1 cellular context compared by ENCODE assay signal in the genomic region with DNA sequence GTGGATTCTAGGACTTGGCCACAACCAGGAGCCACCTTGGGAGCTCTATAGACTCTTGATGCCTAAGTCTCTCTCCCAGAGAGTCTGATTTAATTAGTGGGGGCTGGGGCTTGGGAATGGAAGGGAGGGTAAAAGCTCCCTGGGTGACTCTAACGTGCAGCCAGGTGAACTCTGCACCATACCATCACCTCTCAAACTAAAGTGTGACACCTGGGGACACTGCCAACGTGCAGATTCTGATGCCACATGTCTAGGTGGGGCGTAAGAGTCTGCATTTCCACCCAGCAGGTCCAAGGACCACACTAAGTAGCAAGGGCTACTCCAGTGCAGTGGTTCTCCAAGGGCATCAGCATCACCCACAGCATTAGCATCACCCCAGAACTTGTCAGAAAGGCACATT.
TF ChIP-seq lines count a peak whose summit lies in the region.

No MANE protein-coding gene starts in this region.

TF ChIP-seq in H1, 55 proteins besides CTCF, POLR2A, EP300 and RAD21:
- TF ChIP-seq HDAC2 (IDR thresholded peaks at IDR 0.05; ENCODE audit: borderline replicate concordance in 1 of 2, low read depth in 2 of 2, low read length in 2 of 2) (no peak), SIX5 (IDR thresholded peaks at IDR 0.05; ENCODE audit: low read depth, low read length) (no peak), KDM5A (IDR thresholded peaks at IDR 0.05; ENCODE audit: low read length) (no peak), SIN3A (conservative IDR thresholded peaks at IDR 0.05 in 1 of 2, IDR thresholded peaks at IDR 0.05 in 1 of 2; ENCODE audit: low read depth in 1 of 2, low read length in 2 of 2) (no peak), ZNF274 (IDR thresholded peaks at IDR 0.05; ENCODE audit: borderline replicate concordance, extremely low read depth, low read length) (no peak), HDAC6 (IDR thresholded peaks at IDR 0.05; ENCODE audit: low read depth, low read length) (no peak)
- TF ChIP-seq, protein P1, sequence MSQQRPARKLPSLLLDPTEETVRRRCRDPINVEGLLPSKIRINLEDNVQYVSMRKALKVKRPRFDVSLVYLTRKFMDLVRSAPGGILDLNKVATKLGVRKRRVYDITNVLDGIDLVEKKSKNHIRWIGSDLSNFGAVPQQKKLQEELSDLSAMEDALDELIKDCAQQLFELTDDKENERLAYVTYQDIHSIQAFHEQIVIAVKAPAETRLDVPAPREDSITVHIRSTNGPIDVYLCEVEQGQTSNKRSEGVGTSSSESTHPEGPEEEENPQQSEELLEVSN (IDR thresholded peaks at IDR 0.05), result no peak
- TF ChIP-seq, protein P2, sequence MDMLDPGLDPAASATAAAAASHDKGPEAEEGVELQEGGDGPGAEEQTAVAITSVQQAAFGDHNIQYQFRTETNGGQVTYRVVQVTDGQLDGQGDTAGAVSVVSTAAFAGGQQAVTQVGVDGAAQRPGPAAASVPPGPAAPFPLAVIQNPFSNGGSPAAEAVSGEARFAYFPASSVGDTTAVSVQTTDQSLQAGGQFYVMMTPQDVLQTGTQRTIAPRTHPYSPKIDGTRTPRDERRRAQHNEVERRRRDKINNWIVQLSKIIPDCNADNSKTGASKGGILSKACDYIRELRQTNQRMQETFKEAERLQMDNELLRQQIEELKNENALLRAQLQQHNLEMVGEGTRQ (IDR thresholded peaks at IDR 0.05; ENCODE audit: low read length), result no peak
- TF ChIP-seq, protein P3, sequence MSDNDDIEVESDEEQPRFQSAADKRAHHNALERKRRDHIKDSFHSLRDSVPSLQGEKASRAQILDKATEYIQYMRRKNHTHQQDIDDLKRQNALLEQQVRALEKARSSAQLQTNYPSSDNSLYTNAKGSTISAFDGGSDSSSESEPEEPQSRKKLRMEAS (IDR thresholded peaks at IDR 0.05), result no peak
- TF ChIP-seq, protein P4, sequence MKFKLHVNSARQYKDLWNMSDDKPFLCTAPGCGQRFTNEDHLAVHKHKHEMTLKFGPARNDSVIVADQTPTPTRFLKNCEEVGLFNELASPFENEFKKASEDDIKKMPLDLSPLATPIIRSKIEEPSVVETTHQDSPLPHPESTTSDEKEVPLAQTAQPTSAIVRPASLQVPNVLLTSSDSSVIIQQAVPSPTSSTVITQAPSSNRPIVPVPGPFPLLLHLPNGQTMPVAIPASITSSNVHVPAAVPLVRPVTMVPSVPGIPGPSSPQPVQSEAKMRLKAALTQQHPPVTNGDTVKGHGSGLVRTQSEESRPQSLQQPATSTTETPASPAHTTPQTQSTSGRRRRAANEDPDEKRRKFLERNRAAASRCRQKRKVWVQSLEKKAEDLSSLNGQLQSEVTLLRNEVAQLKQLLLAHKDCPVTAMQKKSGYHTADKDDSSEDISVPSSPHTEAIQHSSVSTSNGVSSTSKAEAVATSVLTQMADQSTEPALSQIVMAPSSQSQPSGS (IDR thresholded peaks at IDR 0.05; ENCODE audit: low read length), result no peak
TF ChIP-seq in H1: peak in this region for 0.
